1 cellular context compared by ENCODE assay signal in genomic region chr1:209993061-209993830, GRCh38.
TF ChIP-seq lines count a peak whose summit lies in the region.

No MANE protein-coding gene starts in this region.

TF ChIP-seq in WTC11, 78 proteins besides CTCF, POLR2A, EP300 and RAD21 (continued from another document):
- no peak for TF ChIP-seq CDX4 (CRISPR knock-in tag; IDR thresholded peaks at IDR 0.05; ENCODE audit: borderline replicate concordance)
- no peak for TF ChIP-seq ATF3 (CRISPR knock-in tag; conservative IDR thresholded peaks at IDR 0.05)
- no peak for TF ChIP-seq USF1 (CRISPR knock-in tag; IDR thresholded peaks at IDR 0.05)
- TF ChIP-seq NFE2L1 (CRISPR knock-in tag; IDR thresholded peaks at IDR 0.05) = no peak
- TF ChIP-seq NR3C1 (CRISPR knock-in tag; conservative IDR thresholded peaks at IDR 0.05; ENCODE audit: low read depth) = no peak
- no peak for TF ChIP-seq TEAD4 (CRISPR knock-in tag; IDR thresholded peaks at IDR 0.05)
TF ChIP-seq in WTC11: peak in this region for 0.
